17 cellular contexts compared by ENCODE assay signal in genomic region chr21:22201669-22202068, GRCh38.
DNase-seq lines count a peak whose midpoint lies in the region; ATAC-seq and TF ChIP-seq lines count a peak whose summit lies in the region.
"Had no signal": no experiment of that assay in that cellular context is flagged by ENCODE, and none has a peak within 500 bp of the region (broad histone marks: within the 10 kb centered on the region; RNA-seq: fewer than 3 reads in every experiment).

No MANE protein-coding gene starts in this region.

- CTCF ChIA-PET in MCF 10A (lab: Yijun Ruan, JAX): no interaction called here

- H3K27ac ChIP-seq in SU-DHL-6 (ENCODE audit: low read depth, low read length) (peak overlapping the region; percentile 93), right lobe of liver (no peak overlapping the region)
- H3K27ac ChIP-seq: A549, C4-2B, GM23248 had no signal

- intact Hi-C loops in right lobe of liver (cut with DNase I): no loop called here
- intact Hi-C loops in MCF 10A (cut with micrococcal nuclease): no loop called here

- H4K20me1 ChIP-seq in SU-DHL-6 (ENCODE audit: low read depth, low read length): no peaks in the 10 kb centered on the region

- DNase-seq in NCI-H2227 treated with DMSO at 0.1 percent for 48 hours (lab: John Stamatoyannopoulos, UW): peak; percentile 70
- no peak for DNase-seq in right lobe of liver
- no peak for DNase-seq in SK-N-DZ (ENCODE audit: low spot score)
- no peak for DNase-seq in MCF 10A (ENCODE audit: unreplicated experiment)
- DNase-seq in cortex of kidney (lab: John Stamatoyannopoulos, UW): no peak
- DNase-seq: BE2C; CD4-positive, alpha-beta memory T cell; DMS79; EL; GDM1; GM23248; H7 had no signal

- H2AFZ ChIP-seq in SU-DHL-6 (ENCODE audit: low read depth, low read length, severe bottlenecking): no peak overlapping the region
- H2AFZ ChIP-seq: GM23248 had no signal

- peaks cover 17% of the 10 kb centered on the region for H3K9me3 Mint-ChIP-seq in MCF 10A (ENCODE audit: unreplicated experiment)
- H3K9me3 Mint-ChIP-seq: IgD-negative memory B cell had no signal

- WGBS in right lobe of liver (ENCODE audit: insufficient coverage, low coverage, low lambda C conversion rate, missing lambda C conversion rate): 35% methylated on average over 1 of the region's 1 CpG

- H3K27me3 ChIP-seq in SU-DHL-6 (ENCODE audit: low read length): no peaks in the 10 kb centered on the region
- no peaks in the 10 kb centered on the region for H3K27me3 ChIP-seq in right lobe of liver
- H3K27me3 ChIP-seq: BE2C had no signal

- H3K27me3 Mint-ChIP-seq in MCF 10A (ENCODE audit: insufficient read depth, unreplicated experiment): no peaks in the 10 kb centered on the region
- H3K27me3 Mint-ChIP-seq: CD4-positive, alpha-beta memory T cell; IgD-negative memory B cell had no signal

- POLR2A ChIA-PET in MCF 10A (lab: Yijun Ruan, JAX): no interaction called here

- no peaks in the 10 kb centered on the region for H3K9me3 ChIP-seq in SU-DHL-6 (ENCODE audit: insufficient read depth, low read length)
- H3K9me3 ChIP-seq in right lobe of liver: no peaks in the 10 kb centered on the region
- H3K9me3 ChIP-seq: A549, BE2C had no signal

- no peak for TF ChIP-seq POLR2A in right lobe of liver (IDR thresholded peaks at IDR 0.05)

- H3K36me3 Mint-ChIP-seq in MCF 10A (ENCODE audit: insufficient read depth, unreplicated experiment): no peaks in the 10 kb centered on the region
- H3K36me3 Mint-ChIP-seq: CD4-positive, alpha-beta memory T cell; IgD-negative memory B cell had no signal

- peak overlapping the region; percentile 57 for H3K9ac ChIP-seq in SU-DHL-6 (ENCODE audit: low read length)
- H3K9ac ChIP-seq: GM23248 had no signal

- H3K27ac Mint-ChIP-seq in MCF 10A (ENCODE audit: low read depth, unreplicated experiment): no peak overlapping the region
- H3K27ac Mint-ChIP-seq: CD4-positive, alpha-beta memory T cell; IgD-negative memory B cell had no signal

- peaks cover 33% of the 10 kb centered on the region for H3F3A ChIP-seq in SU-DHL-6 (ENCODE audit: insufficient read depth)

- no TSS peak for BruUV-seq in MCF 10A (replicated peaks; lab: Mats Ljungman, UMichigan)

- H3K4me3 ChIP-seq in SU-DHL-6 (ENCODE audit: insufficient read depth, low read length, poor library complexity, severe bottlenecking) (peak overlapping the region; percentile 52), right lobe of liver (no peak overlapping the region)
- H3K4me3 ChIP-seq: A549, GM23248 had no signal

- H3K4me1 ChIP-seq in right lobe of liver: no peaks in the 10 kb centered on the region
- H3K4me1 ChIP-seq: A549, BE2C had no signal

- H3K4me3 Mint-ChIP-seq in MCF 10A (ENCODE audit: unreplicated experiment): no peak overlapping the region
- H3K4me3 Mint-ChIP-seq: CD4-positive, alpha-beta memory T cell; IgD-negative memory B cell had no signal

- peaks cover 5% of the 10 kb centered on the region for H3K4me1 Mint-ChIP-seq in MCF 10A (ENCODE audit: insufficient read depth, unreplicated experiment)
- H3K4me1 Mint-ChIP-seq: CD4-positive, alpha-beta memory T cell; IgD-negative memory B cell had no signal

- H3K9me2 ChIP-seq in SU-DHL-6 (replicated peaks; ENCODE audit: insufficient read depth, low read length): no peaks in the 10 kb centered on the region

- H3K36me3 ChIP-seq in SU-DHL-6 (ENCODE audit: low read length) (peaks cover 4% of the 10 kb centered on the region; the same call in 1 of the 2 replicates), right lobe of liver (no peaks in the 10 kb centered on the region)
- H3K36me3 ChIP-seq: BE2C had no signal

- ATAC-seq in right lobe of liver: peak in 3 of 4 donors; percentile 44 to 76 (median 68)
- no peak for ATAC-seq in HG02798 (IDR thresholded peaks at IDR 0.05; ENCODE audit: poor library complexity, unreplicated experiment)
- ATAC-seq: A549 had no signal

- no peak for TF ChIP-seq CTCF in SU-DHL-6 (IDR thresholded peaks at IDR 0.05; ENCODE audit: insufficient read depth, low read length, poor library complexity, severe bottlenecking)
- TF ChIP-seq CTCF in right lobe of liver (IDR thresholded peaks at IDR 0.05): no peak
- no peak for TF ChIP-seq CTCF in MCF 10A (IDR thresholded peaks at IDR 0.05; ENCODE audit: unreplicated experiment)

- H3K79me2 ChIP-seq in SU-DHL-6 (ENCODE audit: insufficient read depth, low read length): peaks cover 24% of the 10 kb centered on the region

- peak overlapping the region; percentile 99 for H3K4me2 ChIP-seq in SU-DHL-6 (ENCODE audit: low read depth, low read length, poor library complexity, severe bottlenecking)
- H3K4me2 ChIP-seq: A549 had no signal
